In the genomic region with DNA sequence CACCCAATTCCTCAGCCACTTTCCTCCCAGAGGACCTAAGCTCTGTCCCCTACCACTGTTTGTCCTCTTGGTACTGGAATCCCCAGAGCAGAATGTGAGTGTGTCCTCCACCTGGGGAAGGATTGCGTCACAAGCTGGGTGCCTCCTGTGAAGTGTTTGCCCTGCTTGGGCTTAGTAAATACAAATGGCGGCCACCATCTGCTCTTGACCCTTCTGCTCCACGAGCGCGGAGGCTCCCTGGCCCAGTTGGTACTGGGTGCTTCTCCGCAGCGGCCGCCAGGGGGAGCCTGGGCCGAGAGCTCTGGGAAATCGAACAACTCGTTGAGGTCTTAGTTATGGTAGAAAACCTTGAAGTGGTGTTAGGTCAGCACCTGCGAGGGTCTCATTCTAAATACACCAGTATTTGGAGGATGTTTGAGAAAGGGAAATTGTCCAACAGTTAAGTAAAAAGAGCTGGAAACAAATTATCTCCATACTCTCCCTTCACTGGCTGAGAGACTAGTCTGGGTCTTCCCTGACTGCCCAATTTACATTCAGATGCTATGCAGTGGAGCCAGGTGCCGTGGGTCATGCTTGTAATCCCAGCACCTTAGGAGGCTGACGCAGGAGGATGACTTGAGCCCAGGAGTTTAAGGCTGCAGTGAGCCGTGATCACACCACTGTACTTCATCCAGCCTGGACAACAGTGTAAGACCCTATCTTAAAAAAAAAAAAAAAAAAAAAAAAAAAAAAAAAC, we compare ENCODE assay signal across 8 cellular contexts.
DNase-seq lines count a peak whose midpoint lies in the region; ATAC-seq, FAIRE-seq and TF ChIP-seq lines count a peak whose summit lies in the region.

No MANE protein-coding gene starts in this region.

- H3K4me1 ChIP-seq in HepG2 (ENCODE audit: insufficient read depth, low read length) (peaks cover 26% of the 10 kb centered on the region), SJCRH30 (peaks cover 11% of the 10 kb centered on the region)

- TF ChIP-seq EP300 in HepG2 (IDR thresholded peaks at IDR 0.05; ENCODE audit: low read depth in 2 of 2, low read length in 2 of 2) (peak in 1 of 2 experiments; percentile 55; a peak in 2 of 4 replicates), HepG2 (CRISPR knock-in tag; IDR thresholded peaks at IDR 0.05; ENCODE audit: borderline replicate concordance) (peak; percentile 51; the same call in 1 of the 2 replicates)

- FAIRE-seq in HepG2 (lab: Jason Lieb, UNC): peak; percentile 58

- H3K27me3 Mint-ChIP-seq in brain: no peaks in the 10 kb centered on the region
- peaks cover 3 to 5% of the 10 kb centered on the region in 2 donors for H3K27me3 Mint-ChIP-seq in stimulated activated naive B cell treated with anti-CD40 and anti-IgM and Interleukin-4, amounts not matched to agents 10 μg/mL and 1 μg/mL and 100 μg/mL, for 72 hours

- no peak overlapping the region for H3K27ac Mint-ChIP-seq in brain
- no peak overlapping the region for H3K27ac Mint-ChIP-seq in stimulated activated naive B cell treated with anti-CD40 and anti-IgM and Interleukin-4, amounts not matched to agents 10 μg/mL and 1 μg/mL and 100 μg/mL, for 72 hours

- no TSS peak for BruUV-seq in HepG2 (replicated peaks; lab: Mats Ljungman, UMichigan)

- ATAC-seq in HG03432 (IDR thresholded peaks at IDR 0.05; ENCODE audit: unreplicated experiment) (peak; percentile 57), HepG2 (peak; percentile 99), GM19351 (IDR thresholded peaks at IDR 0.05; ENCODE audit: unreplicated experiment) (no peak)
- ATAC-seq in stimulated activated naive B cell treated with anti-CD40 and anti-IgM and Interleukin-4, amounts not matched to agents 10 μg/mL and 1 μg/mL and 100 μg/mL, for 72 hours (replicated peaks): peak; percentile 47 to 61

- DNase-seq in GM10266 (ENCODE audit: extremely low spot score): peak; percentile 40
- DNase-seq in SK-N-MC (ENCODE audit: low read depth, low spot score): no peak
- peak; percentile 91 for DNase-seq in HepG2 (ENCODE audit: low spot score)
- peak; percentile 4 for DNase-seq in stimulated activated naive B cell treated with anti-CD40 and anti-IgM and Interleukin-4, amounts not matched to agents 10 μg/mL and 1 μg/mL and 100 μg/mL, for 72 hours
- no peak for DNase-seq in SJCRH30

- no peak overlapping the region for H2AFZ ChIP-seq in HepG2 (ENCODE audit: low read length)

- no peaks in the 10 kb centered on the region for H3K36me3 ChIP-seq in SK-N-MC (ENCODE audit: insufficient read depth, low read length)
- H3K36me3 ChIP-seq in HepG2 (replicated peaks in 1 of 2; ENCODE audit: control insufficient read depth in 1 of 2, insufficient read depth in 2 of 2, low read length in 2 of 2): no peaks in the 10 kb centered on the region
- H3K36me3 ChIP-seq in SJCRH30: no peaks in the 10 kb centered on the region

- H4K20me1 ChIP-seq in HepG2 (ENCODE audit: insufficient read depth, low read length): no peaks in the 10 kb centered on the region

- H3K27me3 ChIP-seq in HepG2 (ENCODE audit: control insufficient read depth in 1 of 2, insufficient read depth in 2 of 2, low read length in 2 of 2) (no peaks in the 10 kb centered on the region), SJCRH30 (no peaks in the 10 kb centered on the region)

- WGBS in HepG2 (ENCODE audit: low lambda C conversion rate): 10% methylated on average over 15 of the region's 15 CpGs

- peaks cover 0 to 11% (median 4%) of the 10 kb centered on the region in 5 experiments for H3K9me3 Mint-ChIP-seq in brain
- H3K9me3 Mint-ChIP-seq in stimulated activated naive B cell treated with anti-CD40 and anti-IgM and Interleukin-4, amounts not matched to agents 10 μg/mL and 1 μg/mL and 100 μg/mL, for 72 hours: peaks cover 4 to 7% of the 10 kb centered on the region in 2 donors

- TF ChIP-seq CTCF in GM10266 (IDR thresholded peaks at IDR 0.05; ENCODE audit: control insufficient read depth, insufficient read depth, low read depth, missing control alignments) (peak; percentile 81), brain (conservative IDR thresholded peaks at IDR 0.05) (peak; percentile 34 to 74), HepG2 (CRISPR knock-in tag; IDR thresholded peaks at IDR 0.05) (peak; percentile 96)

- CTCF ChIA-PET in HepG2 (lab: Yijun Ruan, JAX; ENCODE audit: low intra/inter-chr PET ratio, low total read pairs): interaction anchor here (1.5 to 3.6 kb wide), 3 partner anchors 43 to 294 kb away, joined by 3 to 20 read pairs (median 7); no protein-coding TSS in a partner anchor

- no peak for TF ChIP-seq POLR2A in HepG2 (IDR thresholded peaks at IDR 0.05; ENCODE audit: insufficient read depth in 1 of 2, low read depth in 2 of 2, low read length in 2 of 2)

- peak overlapping the region; percentile 54 for H3K4me2 ChIP-seq in HepG2 (ENCODE audit: low read depth, low read length)

- H3K4me3 ChIP-seq in SK-N-MC: peak overlapping the region; percentile 52
- no peak overlapping the region for H3K4me3 ChIP-seq in HepG2 (replicated peaks in 1 of 3; ENCODE audit: insufficient read depth in 1 of 3, low read depth in 2 of 3, low read length in 3 of 3)
- H3K4me3 ChIP-seq in SJCRH30: no peak overlapping the region

- H3K4me1 Mint-ChIP-seq in brain: no peaks in the 10 kb centered on the region
- no peaks in the 10 kb centered on the region for H3K4me1 Mint-ChIP-seq in stimulated activated naive B cell treated with anti-CD40 and anti-IgM and Interleukin-4, amounts not matched to agents 10 μg/mL and 1 μg/mL and 100 μg/mL, for 72 hours

- H3K9ac ChIP-seq in SK-N-MC (ENCODE audit: insufficient read length) (no peak overlapping the region), HepG2 (ENCODE audit: insufficient read depth, low read depth, low read length) (no peak overlapping the region)

- no peak overlapping the region for H3K27ac ChIP-seq in SK-N-MC
- H3K27ac ChIP-seq in HepG2 (ENCODE audit: extremely low read length, insufficient read depth, low read length): no peak overlapping the region
- H3K27ac ChIP-seq in SJCRH30: no peak overlapping the region

- H3K4me3 Mint-ChIP-seq in brain: no peak overlapping the region
- H3K4me3 Mint-ChIP-seq in stimulated activated naive B cell treated with anti-CD40 and anti-IgM and Interleukin-4, amounts not matched to agents 10 μg/mL and 1 μg/mL and 100 μg/mL, for 72 hours: no peak overlapping the region

- TF ChIP-seq RAD21 in HepG2 (CRISPR knock-in tag; IDR thresholded peaks at IDR 0.05): peak; percentile 89

- POLR2A ChIA-PET in HepG2 (lab: Yijun Ruan, JAX): interaction anchor here (0.5 to 1.8 kb wide), 5 partner anchors 42 to 289 kb away, joined by 3 to 6 read pairs (median 5); a partner anchor contains a TSS

- in situ Hi-C loops in HepG2 (cut with HindIII; ENCODE audit: extremely low pct_ligation_motif_present, low pct_unique_long_range_greater_than_20kb): loop anchor here (5.0 to 25.0 kb wide), 3 partner anchors 112 to 293 kb away; no protein-coding TSS in a partner anchor

- intact Hi-C loops in HepG2 (cut with micrococcal nuclease; ENCODE audit: unreplicated experiment): loop anchor here (1.0 to 10.0 kb wide), 5 partner anchors 74 to 295 kb away; no protein-coding TSS in a partner anchor

- no peaks in the 10 kb centered on the region for H3K79me2 ChIP-seq in HepG2 (ENCODE audit: insufficient read depth, low read length)

- no peaks in the 10 kb centered on the region for H3K9me3 ChIP-seq in SK-N-MC (ENCODE audit: low read depth, low read length)
- no peaks in the 10 kb centered on the region for H3K9me3 ChIP-seq in HepG2 (ENCODE audit: low read length)
- peaks cover 4% of the 10 kb centered on the region for H3K9me3 ChIP-seq in SJCRH30 (replicated peaks)

- no peaks in the 10 kb centered on the region for H3K36me3 Mint-ChIP-seq in brain
- H3K36me3 Mint-ChIP-seq in stimulated activated naive B cell treated with anti-CD40 and anti-IgM and Interleukin-4, amounts not matched to agents 10 μg/mL and 1 μg/mL and 100 μg/mL, for 72 hours: no peaks in the 10 kb centered on the region

TF ChIP-seq in HepG2, 621 proteins besides CTCF, POLR2A, EP300 and RAD21 (continues in another document):
- peak; percentile 73; the same call in 1 of the 2 replicates for TF ChIP-seq SMC3 (IDR thresholded peaks at IDR 0.05; ENCODE audit: low read length)
- TF ChIP-seq, protein P1, sequence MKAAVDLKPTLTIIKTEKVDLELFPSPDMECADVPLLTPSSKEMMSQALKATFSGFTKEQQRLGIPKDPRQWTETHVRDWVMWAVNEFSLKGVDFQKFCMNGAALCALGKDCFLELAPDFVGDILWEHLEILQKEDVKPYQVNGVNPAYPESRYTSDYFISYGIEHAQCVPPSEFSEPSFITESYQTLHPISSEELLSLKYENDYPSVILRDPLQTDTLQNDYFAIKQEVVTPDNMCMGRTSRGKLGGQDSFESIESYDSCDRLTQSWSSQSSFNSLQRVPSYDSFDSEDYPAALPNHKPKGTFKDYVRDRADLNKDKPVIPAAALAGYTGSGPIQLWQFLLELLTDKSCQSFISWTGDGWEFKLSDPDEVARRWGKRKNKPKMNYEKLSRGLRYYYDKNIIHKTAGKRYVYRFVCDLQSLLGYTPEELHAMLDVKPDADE (CRISPR knock-in tag; IDR thresholded peaks at IDR 0.05): no peak

Comparison
In these comparisons a context has a peak if more than half of its experiments do, and no peak if none do; other contexts are left out.
1. DNase-seq: peak in GM10266 (single experiment), HepG2 (single experiment) and stimulated activated naive B cell treated with anti-CD40 and anti-IgM and Interleukin-4, amounts not matched to agents 10 μg/mL and 1 μg/mL and 100 μg/mL, for 72 hours (single experiment); none in SK-N-MC (single experiment) and SJCRH30 (0 of 2).
2. Peak in every context shown above with its lines, with median percentiles within 50 percentile points of each other: CTCF ChIP-seq.